In the genomic region with DNA sequence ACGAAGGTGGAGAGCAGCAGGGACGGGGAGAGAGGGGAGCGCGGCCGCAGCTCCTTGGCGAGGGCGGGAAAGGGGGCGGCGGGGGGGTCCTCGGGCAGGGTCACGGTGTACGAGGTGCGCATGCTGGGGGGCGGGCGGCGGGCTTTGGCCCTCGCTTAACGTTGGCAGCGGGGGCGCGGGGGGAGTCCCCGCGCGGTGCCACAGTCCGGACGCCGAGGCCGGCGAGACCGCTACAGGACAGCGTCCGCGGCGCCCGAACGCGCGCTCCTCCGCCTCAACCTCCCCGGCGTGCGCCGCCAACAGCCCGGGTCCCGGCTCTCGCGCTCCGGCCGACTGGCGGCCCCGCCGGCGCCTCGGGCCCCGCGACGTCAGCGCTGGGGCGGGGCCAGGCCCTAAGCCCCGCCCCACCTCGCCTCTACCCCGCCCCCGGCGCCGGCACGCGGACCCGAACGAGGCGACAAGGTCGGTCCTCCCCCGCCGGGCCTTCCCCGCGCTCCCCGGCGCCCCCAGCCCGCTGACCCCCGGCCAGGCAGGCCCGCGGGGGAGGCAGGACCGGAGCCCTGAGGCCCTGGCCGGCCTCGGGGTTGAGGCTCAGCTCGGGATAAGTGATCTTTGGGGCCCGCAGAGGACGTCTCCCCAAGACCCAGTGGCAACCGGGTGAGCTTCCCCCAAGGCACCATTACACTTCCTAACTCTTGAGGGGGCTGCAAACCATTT, we compare ENCODE assay signal across 9 cellular contexts. TPM values are rescaled to one million over a fixed set of nuclear protein-coding genes. Genes with fewer than 3 reads are reported as not detected.
A peak's percentile ranks its signal among the peaks of the same experiment; 100 is the strongest.
DNase-seq lines count a peak whose midpoint lies in the region; ATAC-seq and TF ChIP-seq lines count a peak whose summit lies in the region.
"Had no signal": no experiment of that assay in that cellular context is flagged by ENCODE, and none has a peak within 500 bp of the region (broad histone marks: within the 10 kb centered on the region; RNA-seq: fewer than 3 reads in every experiment).

No MANE protein-coding gene starts in this region.

- no peak overlapping the region for H3K4me3 ChIP-seq in PC-3 (ENCODE audit: low read length)
- peak overlapping the region in 3 of 4 donors; percentile 47 to 57 (median 57) for H3K4me3 ChIP-seq in upper lobe of left lung

- H3K9me3 ChIP-seq in PC-3 (ENCODE audit: low read length) (no peaks in the 10 kb centered on the region), upper lobe of left lung (no peaks in the 10 kb centered on the region)

- no peaks in the 10 kb centered on the region for H3K36me3 ChIP-seq in PC-3 (ENCODE audit: low read depth, low read length)
- no peaks in the 10 kb centered on the region for H3K36me3 ChIP-seq in upper lobe of left lung

- H3K9me2 ChIP-seq in PC-3 (replicated peaks; ENCODE audit: low read length) = no peaks in the 10 kb centered on the region

- no TSS peak for BruUV-seq in PC-3 (replicated peaks; lab: Mats Ljungman, UMichigan)

- no peak overlapping the region for H3K27ac ChIP-seq in PC-3 (ENCODE audit: low read length)
- H3K27ac ChIP-seq in upper lobe of left lung = peak overlapping the region in 3 of 4 donors; percentile 40 to 67 (median 46)

- TF ChIP-seq CTCF in PC-3 (conservative IDR thresholded peaks at IDR 0.05; ENCODE audit: low read depth, low read length) (no peak), glutamatergic neuron (IDR thresholded peaks at IDR 0.05; ENCODE audit: partially characterized antibody, unreplicated experiment) (no peak), upper lobe of left lung (IDR thresholded peaks at IDR 0.05) (no peak)

- POLR2A ChIA-PET in PC-3 (lab: Charles Lee; ENCODE audit: unreplicated experiment) = no interaction called here

- H3K27me3 ChIP-seq in PC-3 (ENCODE audit: low read length) (no peaks in the 10 kb centered on the region), upper lobe of left lung (peaks cover 0 to 12% (median 1%) of the 10 kb centered on the region in 4 donors)

- H3K9me3 Mint-ChIP-seq in glutamatergic neuron (ENCODE audit: unreplicated experiment) = peaks cover 7% of the 10 kb centered on the region

- no peaks in the 10 kb centered on the region for H3K36me3 Mint-ChIP-seq in glutamatergic neuron (ENCODE audit: unreplicated experiment)

- TF ChIP-seq EP300 in upper lobe of left lung (IDR thresholded peaks at IDR 0.05) = no peak

- peak overlapping the region; percentile 86 for H3K4me3 Mint-ChIP-seq in glutamatergic neuron (ENCODE audit: unreplicated experiment)

- H4K20me1 ChIP-seq in PC-3 (ENCODE audit: low read length) = no peaks in the 10 kb centered on the region

- CTCF ChIA-PET in PC-3 (lab: Charles Lee) = no interaction called here

- H3K79me2 ChIP-seq in PC-3 (ENCODE audit: low read length) = no peaks in the 10 kb centered on the region

- no peak overlapping the region for H3K27ac Mint-ChIP-seq in glutamatergic neuron (ENCODE audit: unreplicated experiment)

- intact Hi-C loops in PC-3 (cut with micrococcal nuclease) = no loop called here

- peak overlapping the region; percentile 12; the same call in 1 of the 2 replicates for H3K4me2 ChIP-seq in PC-3 (ENCODE audit: low read length)

- H3K4me1 ChIP-seq in PC-3 (ENCODE audit: insufficient read depth, low read length) (peaks cover 48% of the 10 kb centered on the region), upper lobe of left lung (peaks cover 23 to 49% (median 35%) of the 10 kb centered on the region in 4 donors)

- H2AFZ ChIP-seq in PC-3 (ENCODE audit: low read length) = no peak overlapping the region

- H3K9ac ChIP-seq in PC-3 (ENCODE audit: low read length) = no peak overlapping the region

- DNase-seq in NCI-H2196 (lab: John Stamatoyannopoulos, UW; ENCODE audit: unreplicated experiment) (peak; percentile 40), NCI-H2196 treated with DMSO at 0.1 percent for 48 hours (lab: John Stamatoyannopoulos, UW; ENCODE audit: unreplicated experiment) (no peak), PC-3 (peak; percentile 49), glutamatergic neuron (peak; percentile 70), occipital lobe (lab: John Stamatoyannopoulos, UW) (peak; percentile 61), upper lobe of left lung (peak; percentile 55 to 94)
- DNase-seq in activated naive CD4-positive, alpha-beta T cell (lab: John Stamatoyannopoulos, UW) = peak in 3 of 4 experiments; percentile 20 to 40 (median 29)
- DNase-seq: DND-41 had no signal

- H3F3A ChIP-seq in PC-3 (ENCODE audit: low read length, unreplicated experiment) = peaks cover 5% of the 10 kb centered on the region

- H3K27me3 Mint-ChIP-seq in glutamatergic neuron (ENCODE audit: unreplicated experiment) = peaks cover 11% of the 10 kb centered on the region

- no peak for ATAC-seq in PC-3
- ATAC-seq in upper lobe of left lung (ENCODE audit: low FRiP score in 2 of 2) = peak in 1 of 2 donors; percentile 87
- no peak for ATAC-seq in GM21367 (IDR thresholded peaks at IDR 0.05; ENCODE audit: unreplicated experiment)

- peak in 1 of 4 donors; percentile 21 for TF ChIP-seq POLR2A in upper lobe of left lung (IDR thresholded peaks at IDR 0.05)

- 8% methylated on average over 18 of the region's 88 CpGs; no CpG with 5 or more reads in 1 of the 2 donors for WGBS in upper lobe of left lung, 2 donors

- H3K4me1 Mint-ChIP-seq in glutamatergic neuron (ENCODE audit: low read depth, unreplicated experiment) = peaks cover 29% of the 10 kb centered on the region

RNA-seq across cellular contexts. Expression of a gene that starts 17.5 kb away (rescaled TPM):
- total RNA-seq in PC-3 (2014; rRNA removed) (0.92 and 1.8 TPM in 2 replicates), glutamatergic neuron (ENCODE audit: unreplicated experiment) (2.6 TPM), occipital lobe (1.6 TPM), upper lobe of left lung (1 to 10 TPM; 1.7 to 5.0 (median 3.0) TPM)

RNA-seq across cellular contexts. Expression of a gene that starts 17.5 kb away (rescaled TPM):
- not detected in 2 replicates for total RNA-seq in PC-3 (2014; rRNA removed)
- not detected for total RNA-seq in glutamatergic neuron (ENCODE audit: unreplicated experiment)
- not detected for total RNA-seq in occipital lobe
- total RNA-seq in upper lobe of left lung = not detected

RNA-seq across cellular contexts. Expression of a gene that starts 23.3 kb away (rescaled TPM):
- total RNA-seq in PC-3 (2014; rRNA removed) (2.0 and 2.6 TPM in 2 replicates), glutamatergic neuron (ENCODE audit: unreplicated experiment) (0.32 TPM), occipital lobe (4.2 TPM), upper lobe of left lung (10 to 100 TPM; 10.5 to 57.2 (median 26.4) TPM)

RNA-seq across cellular contexts. Expression of a gene that starts 29.7 kb away (rescaled TPM):
- total RNA-seq in PC-3 (2014; rRNA removed) (22.9 and 34.5 TPM in 2 replicates), glutamatergic neuron (ENCODE audit: unreplicated experiment) (20.6 TPM), occipital lobe (1.6 TPM), upper lobe of left lung (10 to 100 TPM in 5 of 6 donors, 1 to 10 TPM in 1; 5.2 to 25.5 (median 14.8) TPM)

RNA-seq across cellular contexts. Expression of a gene that starts 47.1 kb away (rescaled TPM):
- total RNA-seq in PC-3 (2014; rRNA removed) = 124 and 162 TPM in 2 replicates
- 11.4 TPM for total RNA-seq in glutamatergic neuron (ENCODE audit: unreplicated experiment)
- total RNA-seq in occipital lobe = 10.6 TPM
- total RNA-seq in upper lobe of left lung = 100 to 1,000 TPM in 3 of 6 donors, 10 to 100 TPM in 3; 39.8 to 222 (median 76.5) TPM
